Comparison of ENCODE assay signal across 8 cellular contexts in genomic region chr5:38258319-38259061, GRCh38. TPM values are rescaled to one million over a fixed set of nuclear protein-coding genes. Genes with fewer than 3 reads are reported as not detected.
DNase-seq lines count a peak whose midpoint lies in the region; ATAC-seq and TF ChIP-seq lines count a peak whose summit lies in the region.

Gene EGFLAM, plus strand, starts transcription at chr5:38258559. Its CDS starts 196 bp downstream, at chr5:38258755.

- peaks cover 2% of the 10 kb centered on the region for H3K36me3 Mint-ChIP-seq in activated naive CD4-positive, alpha-beta T cell treated with anti-CD3 and anti-CD28 coated beads, Interleukin-2, amount 50 U/mL, for 24 hours

- H3K4me1 Mint-ChIP-seq in activated naive CD4-positive, alpha-beta T cell treated with anti-CD3 and anti-CD28 coated beads, Interleukin-2, amount 50 U/mL, for 24 hours = peaks cover 4% of the 10 kb centered on the region

- intact Hi-C loops in spleen (cut with DNase I; ENCODE audit: low total_unique reads) = no loop called here

- peaks cover 4% of the 10 kb centered on the region; the same call in 1 of the 2 replicates for H3K4me1 ChIP-seq in iPS DF 6.9 (ENCODE audit: control insufficient read depth, insufficient read depth, low read length)
- H3K4me1 ChIP-seq in spleen = peaks cover 0 to 22% (median 17%) of the 10 kb centered on the region in 6 donors

- peaks cover 35% of the 10 kb centered on the region for H3K27me3 ChIP-seq in iPS DF 6.9 (ENCODE audit: control insufficient read depth, insufficient read depth, low read length)
- H3K27me3 ChIP-seq in spleen (replicated peaks in 1 of 7) = peaks cover 0 to 78% (median 29%) of the 10 kb centered on the region in 7 donors

- H3K9me3 Mint-ChIP-seq in activated naive CD4-positive, alpha-beta T cell treated with anti-CD3 and anti-CD28 coated beads, Interleukin-2, amount 50 U/mL, for 24 hours = peaks cover 10% of the 10 kb centered on the region

- H3K36me3 ChIP-seq in iPS DF 6.9 (ENCODE audit: control insufficient read depth, insufficient read depth, low read length) (no peaks in the 10 kb centered on the region), spleen (no peaks in the 10 kb centered on the region)

- ATAC-seq in GM19351 (IDR thresholded peaks at IDR 0.05; ENCODE audit: unreplicated experiment) = no peak
- no peak for ATAC-seq in HG02938 (IDR thresholded peaks at IDR 0.05; ENCODE audit: unreplicated experiment)

- WGBS in iPS DF 6.9 (ENCODE audit: insufficient coverage, insufficient read length) = no CpG with 5 or more reads among the region's 73 CpGs
- WGBS in spleen, 5 donors = 1 to 3% (median 2%) methylated on average over 27 to 73 of the region's 73 CpGs

- H3K27ac ChIP-seq in iPS DF 6.9 (ENCODE audit: low read length) (no peak within 1 kb of the TSS), spleen (no peak within 1 kb of the TSS)

- no peak within 1 kb of the TSS for H3K27ac Mint-ChIP-seq in activated naive CD4-positive, alpha-beta T cell treated with anti-CD3 and anti-CD28 coated beads, Interleukin-2, amount 50 U/mL, for 24 hours

- H3K4me3 ChIP-seq in iPS DF 6.9 (ENCODE audit: low read length) = peak within 1 kb of the TSS; percentile 26; the same call in 1 of the 2 replicates
- H3K4me3 ChIP-seq in spleen = peak within 1 kb of the TSS; percentile 14 to 66 (median 34)

- H3K9me3 ChIP-seq in iPS DF 6.9 (ENCODE audit: control insufficient read depth, insufficient read depth, low read length) (no peaks in the 10 kb centered on the region), spleen (peaks cover 0 to 5% (median 0%) of the 10 kb centered on the region in 8 donors)

- TF ChIP-seq POLR2A in spleen (IDR thresholded peaks at IDR 0.05) = no peak

- peaks cover 61% of the 10 kb centered on the region for H3K27me3 Mint-ChIP-seq in activated naive CD4-positive, alpha-beta T cell treated with anti-CD3 and anti-CD28 coated beads, Interleukin-2, amount 50 U/mL, for 24 hours

- peak within 1 kb of the TSS; percentile 47 for H3K4me3 Mint-ChIP-seq in activated naive CD4-positive, alpha-beta T cell treated with anti-CD3 and anti-CD28 coated beads, Interleukin-2, amount 50 U/mL, for 24 hours

- no peak for TF ChIP-seq CTCF in spleen (IDR thresholded peaks at IDR 0.05 in 8 of 11, conservative IDR thresholded peaks at IDR 0.05 in 3 of 11)

- peak; percentile 39 for DNase-seq in AG08396 (ENCODE audit: low spot score)
- peak; percentile 6 for DNase-seq in HT1080 (ENCODE audit: low read depth)
- DNase-seq in iPS DF 6.9 (ENCODE audit: low read depth, low spot score) = no peak
- DNase-seq in spleen = no peak
- DNase-seq in cortex of kidney (lab: John Stamatoyannopoulos, UW) = no peak

RNA-seq across cellular contexts. Expression of gene EGFLAM, which starts in this region (rescaled TPM):
- 0.13 TPM in 1 of 2 replicates, not detected in the other for total RNA-seq in HT1080 (2014; rRNA removed; shearing (Covaris generic))
- not detected in 2 replicates for polyA plus RNA-seq in HT1080 (2015; cell fraction: cytosol; rRNA removed)
- polyA plus RNA-seq in HT1080 (2015; cell fraction: nucleus; rRNA removed) = not detected in 2 replicates
- 10 to 100 TPM in 6 of 7 donors, 1 to 10 TPM in 1; 9.6 to 16.8 (median 13.0) TPM for total RNA-seq in spleen
- 1 to 10 TPM; 6.0 to 7.4 (median 7.4) TPM for polyA plus RNA-seq in spleen

Comparison
In these comparisons a context has a peak if more than half of its experiments do, and no peak if none do; other contexts are left out.
1. Peak in DNase-seq in HT1080; RNA of the gene not detected or under 1 TPM.